In genomic region chr3:5021116-5021515, GRCh38 we compare ENCODE assay signal across 17 cellular contexts. TPM values are rescaled to one million over a fixed set of nuclear protein-coding genes. Genes with fewer than 3 reads are reported as not detected.
DNase-seq lines count a peak whose midpoint lies in the region; ATAC-seq and TF ChIP-seq lines count a peak whose summit lies in the region.
"Had no signal": no experiment of that assay in that cellular context is flagged by ENCODE, and none has a peak within 500 bp of the region (broad histone marks: within the 10 kb centered on the region; RNA-seq: fewer than 3 reads in every experiment).

No MANE protein-coding gene starts in this region.

- peak overlapping the region in 1 of 2 experiments; percentile 45 for H2BK12ac ChIP-seq in mesenchymal stem cell (ENCODE audit: low read length in 2 of 2)

- intact Hi-C loops in vagina (cut with DNase I), result no loop called here

- H3K9me3 Mint-ChIP-seq in stimulated activated naive CD8-positive, alpha-beta T cell treated with anti-CD3 and anti-CD28 coated beads, Interleukin-15, Interleukin-2, amounts not matched to agents 100 ng/mL and 50 ng/mL, for 24 hours, result no peaks in the 10 kb centered on the region
- no peaks in the 10 kb centered on the region for H3K9me3 Mint-ChIP-seq in activated naive CD8-positive, alpha-beta T cell (ENCODE audit: low read depth)
- H3K9me3 Mint-ChIP-seq: mesothelial cell of epicardium had no signal

- peak overlapping the region in 1 of 2 experiments; percentile 55 for H3K18ac ChIP-seq in mesenchymal stem cell (ENCODE audit: low read depth in 1 of 2, low read length in 2 of 2)

- peak overlapping the region; percentile 57 for H3K4me3 Mint-ChIP-seq in stimulated activated naive CD8-positive, alpha-beta T cell treated with anti-CD3 and anti-CD28 coated beads, Interleukin-15, Interleukin-2, amounts not matched to agents 100 ng/mL and 50 ng/mL, for 24 hours
- H3K4me3 Mint-ChIP-seq in activated naive CD8-positive, alpha-beta T cell, result no peak overlapping the region
- H3K4me3 Mint-ChIP-seq: mesothelial cell of epicardium had no signal

- no peak overlapping the region for H3K4me3 ChIP-seq in mesenchymal stem cell (ENCODE audit: insufficient read depth in 1 of 2, low read depth in 1 of 2, low read length in 2 of 2)
- no peak overlapping the region for H3K4me3 ChIP-seq in vagina
- no peak overlapping the region for H3K4me3 ChIP-seq in coronary artery
- H3K4me3 ChIP-seq: pancreas had no signal

- no peaks in the 10 kb centered on the region for H3K27me3 ChIP-seq in mesenchymal stem cell (ENCODE audit: control insufficient read depth in 1 of 2, insufficient read depth in 1 of 2, low read length in 2 of 2)
- H3K27me3 ChIP-seq in vagina, result no peaks in the 10 kb centered on the region
- H3K27me3 ChIP-seq: pancreas had no signal

- H3K36me3 Mint-ChIP-seq in stimulated activated naive CD8-positive, alpha-beta T cell treated with anti-CD3 and anti-CD28 coated beads, Interleukin-15, Interleukin-2, amounts not matched to agents 100 ng/mL and 50 ng/mL, for 24 hours (ENCODE audit: low read depth), result no peaks in the 10 kb centered on the region
- no peaks in the 10 kb centered on the region for H3K36me3 Mint-ChIP-seq in activated naive CD8-positive, alpha-beta T cell
- H3K36me3 Mint-ChIP-seq: mesothelial cell of epicardium had no signal

- H3K4me2 ChIP-seq in mesenchymal stem cell (ENCODE audit: low read length, poor library complexity, severe bottlenecking), result no peak overlapping the region
- H3K4me2 ChIP-seq: KMS-11 had no signal

- H3K4me1 ChIP-seq in mesenchymal stem cell (ENCODE audit: control insufficient read depth, insufficient read depth, low read depth, low read length) (peaks cover 17% of the 10 kb centered on the region), vagina (peaks cover 46% of the 10 kb centered on the region)

- peak overlapping the region; percentile 96 for H3K27ac Mint-ChIP-seq in stimulated activated naive CD8-positive, alpha-beta T cell treated with anti-CD3 and anti-CD28 coated beads, Interleukin-15, Interleukin-2, amounts not matched to agents 100 ng/mL and 50 ng/mL, for 24 hours
- peak overlapping the region; percentile 54 for H3K27ac Mint-ChIP-seq in activated naive CD8-positive, alpha-beta T cell
- H3K27ac Mint-ChIP-seq: mesothelial cell of epicardium had no signal

- no peak for DNase-seq in stimulated activated naive CD8-positive, alpha-beta T cell treated with anti-CD3 and anti-CD28 coated beads, Interleukin-15, Interleukin-2, amounts not matched to agents 100 U/mL and 50 U/mL, for 24 hours
- DNase-seq in mesenchymal stem cell (no peak), vagina (ENCODE audit: extremely low spot score in 2 of 2) (no peak), coronary artery (ENCODE audit: low spot score) (no peak)
- DNase-seq: activated gamma-delta T cell treated with Interleukin-2 at 50 U/mL for 16 hours, caudate nucleus, DND-41, glutamatergic neuron, NCI-H187, NCI-H524 treated with DMSO at 0.1 percent for 48 hours, pancreas had no signal

- H3K27ac ChIP-seq in mesenchymal stem cell (ENCODE audit: low read length, poor library complexity, severe bottlenecking) (peak overlapping the region; percentile 94), vagina (peak overlapping the region; percentile 78), coronary artery (no peak overlapping the region)
- H3K27ac ChIP-seq: KMS-11, pancreas had no signal

- no peak overlapping the region for H3K4ac ChIP-seq in mesenchymal stem cell (ENCODE audit: low read depth in 1 of 2, low read length in 2 of 2)

- H3K9ac ChIP-seq in mesenchymal stem cell (ENCODE audit: low read length), result peak overlapping the region; percentile 35
- H3K9ac ChIP-seq: KMS-11 had no signal

- no peak overlapping the region for H2AFZ ChIP-seq in mesenchymal stem cell (ENCODE audit: low read depth, low read length)

- H3K79me1 ChIP-seq in mesenchymal stem cell (replicated peaks; ENCODE audit: low read length, poor library complexity, severe bottlenecking), result peaks cover 2% of the 10 kb centered on the region

- H2BK120ac ChIP-seq in mesenchymal stem cell (ENCODE audit: low read depth, low read length), result no peak overlapping the region

- H2AK5ac ChIP-seq in mesenchymal stem cell (ENCODE audit: low read length, severe bottlenecking), result peak overlapping the region; percentile 99

- no peak overlapping the region for H2BK5ac ChIP-seq in mesenchymal stem cell (ENCODE audit: low read depth, low read length, poor library complexity, severe bottlenecking)

- no peak for TF ChIP-seq CTCF in vagina (IDR thresholded peaks at IDR 0.05)
- no peak for TF ChIP-seq CTCF in coronary artery (IDR thresholded peaks at IDR 0.05)

- H3K4me1 Mint-ChIP-seq in stimulated activated naive CD8-positive, alpha-beta T cell treated with anti-CD3 and anti-CD28 coated beads, Interleukin-15, Interleukin-2, amounts not matched to agents 100 ng/mL and 50 ng/mL, for 24 hours (ENCODE audit: low read depth), result peaks cover 95% of the 10 kb centered on the region
- H3K4me1 Mint-ChIP-seq in activated naive CD8-positive, alpha-beta T cell (ENCODE audit: low read depth), result peaks cover 63% of the 10 kb centered on the region

- H3K36me3 ChIP-seq in mesenchymal stem cell (ENCODE audit: control insufficient read depth in 1 of 2, insufficient read depth in 2 of 2, low read depth in 1 of 2, low read length in 2 of 2) (no peaks in the 10 kb centered on the region), vagina (no peaks in the 10 kb centered on the region)
- H3K36me3 ChIP-seq: pancreas had no signal

- no peak overlapping the region for H4K91ac ChIP-seq in mesenchymal stem cell (ENCODE audit: low read length)

- no peak for ATAC-seq in stimulated activated naive CD8-positive, alpha-beta T cell treated with anti-CD3 and anti-CD28 coated beads, Interleukin-15, Interleukin-2, amounts not matched to agents 100 U/mL and 50 U/mL, for 24 hours
- ATAC-seq in GM21423 (IDR thresholded peaks at IDR 0.05; ENCODE audit: unreplicated experiment), result no peak
- no peak for ATAC-seq in HG02610 (IDR thresholded peaks at IDR 0.05; ENCODE audit: unreplicated experiment)
- ATAC-seq: pancreas had no signal

- H4K8ac ChIP-seq in mesenchymal stem cell (ENCODE audit: low read length), result peak overlapping the region; percentile 67

- no peaks in the 10 kb centered on the region for H3K9me3 ChIP-seq in mesenchymal stem cell (ENCODE audit: control insufficient read depth, low read length)
- no peaks in the 10 kb centered on the region for H3K9me3 ChIP-seq in vagina
- H3K9me3 ChIP-seq: pancreas had no signal

- H2BK15ac ChIP-seq in mesenchymal stem cell (ENCODE audit: low read depth, poor library complexity, severe bottlenecking), result no peak overlapping the region

- no peak overlapping the region for H3K23ac ChIP-seq in mesenchymal stem cell (ENCODE audit: low read length in 2 of 2)

- no peak for TF ChIP-seq POLR2A in vagina (IDR thresholded peaks at IDR 0.05)

- H3K14ac ChIP-seq in mesenchymal stem cell (ENCODE audit: low read length in 2 of 2), result no peak overlapping the region

- H3K27me3 Mint-ChIP-seq in stimulated activated naive CD8-positive, alpha-beta T cell treated with anti-CD3 and anti-CD28 coated beads, Interleukin-15, Interleukin-2, amounts not matched to agents 100 ng/mL and 50 ng/mL, for 24 hours, result no peaks in the 10 kb centered on the region
- no peaks in the 10 kb centered on the region for H3K27me3 Mint-ChIP-seq in activated naive CD8-positive, alpha-beta T cell

- WGBS in mesenchymal stem cell, result 95% methylated on average over 7 of the region's 9 CpGs

RNA-seq across cellular contexts. Expression of gene BHLHE40, which starts 41.9 kb away (rescaled TPM):
- 88.3 TPM for polyA plus RNA-seq in mesenchymal stem cell (2013, experiment 1 of 2)
- 79.7 TPM for polyA plus RNA-seq in mesenchymal stem cell (2013, experiment 2 of 2)
- 347 TPM for total RNA-seq in vagina

Comparison
In these comparisons a context has a peak if more than half of its experiments do, and no peak if none do; other contexts are left out.
1. H3K27ac ChIP-seq: peak in mesenchymal stem cell (single experiment) and vagina (single experiment); none in coronary artery (0 of 2).